41 cellular contexts compared by ENCODE assay signal in the genomic region with DNA sequence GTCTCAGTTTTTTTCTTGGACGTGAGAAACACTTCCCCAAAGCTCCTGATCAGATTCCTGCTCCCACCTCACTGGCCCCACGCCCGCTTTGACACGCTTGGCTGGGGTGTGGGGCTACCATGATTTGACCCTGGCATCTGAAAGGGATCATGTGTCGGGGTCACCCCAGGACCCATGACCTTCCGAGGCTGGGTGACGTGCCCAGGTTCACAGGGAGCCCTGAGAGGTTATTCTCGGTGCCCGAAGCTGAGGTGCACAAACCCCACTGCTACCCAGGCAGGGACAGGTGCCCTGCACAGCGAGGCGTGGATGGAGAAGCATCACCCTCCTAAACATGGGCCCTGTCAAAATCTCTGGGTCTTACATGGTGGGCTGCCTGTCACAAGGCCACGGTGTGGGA.
"Had no signal": no experiment of that assay in that cellular context is flagged by ENCODE, and none has a peak within 500 bp of the region (broad histone marks: within the 10 kb centered on the region; RNA-seq: fewer than 3 reads in every experiment).

No MANE protein-coding gene starts in this region.

- H3K36me3 Mint-ChIP-seq: activated naive CD4-positive, alpha-beta T cell treated with anti-CD3 and anti-CD28 coated beads, Interleukin-2, amount 10 ng/mL, durations not matched to agents 7 days and 5 days; activated naive CD4-positive, alpha-beta T cell treated with anti-CD3 and anti-CD28 coated beads, Interleukin-2, amount 50 U/mL, for 24 hours; activated naive CD4-positive, alpha-beta T cell treated with anti-CD3 and anti-CD28 coated beads, Interleukin-2, amount 50 U/mL, for 72 hours; activated naive CD8-positive, alpha-beta T cell; activated naive CD8-positive, alpha-beta T cell treated with anti-CD3 and anti-CD28 coated beads for 36 hours; activated naive CD8-positive, alpha-beta T cell treated with anti-CD3 and anti-CD28 coated beads, Interleukin-2, amount 10 ng/mL, durations not matched to agents 7 days and 5 days; brain had no signal

- H3K36me3 ChIP-seq: adrenal gland, ascending aorta, brain microvascular endothelial cell, breast epithelium, cardiac muscle cell had no signal

- H3K4me1 Mint-ChIP-seq: activated naive CD4-positive, alpha-beta T cell treated with anti-CD3 and anti-CD28 coated beads, Interleukin-2, amount 10 ng/mL, durations not matched to agents 7 days and 5 days; activated naive CD4-positive, alpha-beta T cell treated with anti-CD3 and anti-CD28 coated beads, Interleukin-2, amount 50 U/mL, for 24 hours; activated naive CD8-positive, alpha-beta T cell treated with anti-CD3 and anti-CD28 coated beads for 36 hours; activated naive CD8-positive, alpha-beta T cell treated with anti-CD3 and anti-CD28 coated beads, Interleukin-2, amount 50 U/mL, for 24 hours; activated T-helper 17 cell treated with anti-CD3 and anti-CD28 coated beads, Interleukin-2, amount 50 U/mL, for 72 hours; central memory CD8-positive, alpha-beta T cell had no signal

- H3K4me1 ChIP-seq: adrenal gland, ascending aorta, breast epithelium had no signal

- H3K4me3 ChIP-seq: adrenal gland, ascending aorta, body of pancreas, breast epithelium, cardiac muscle cell had no signal

- H3K4me3 Mint-ChIP-seq: activated naive CD4-positive, alpha-beta T cell treated with anti-CD3 and anti-CD28 coated beads for 36 hours; activated naive CD4-positive, alpha-beta T cell treated with anti-CD3 and anti-CD28 coated beads, Interleukin-2, amount 10 ng/mL, durations not matched to agents 7 days and 5 days; activated naive CD4-positive, alpha-beta T cell treated with anti-CD3 and anti-CD28 coated beads, Interleukin-2, amount 50 U/mL, for 24 hours; activated naive CD8-positive, alpha-beta T cell; activated naive CD8-positive, alpha-beta T cell treated with anti-CD3 and anti-CD28 coated beads for 36 hours; activated naive CD8-positive, alpha-beta T cell treated with anti-CD3 and anti-CD28 coated beads, Interleukin-2, amount 10 ng/mL, durations not matched to agents 7 days and 5 days; activated naive CD8-positive, alpha-beta T cell treated with anti-CD3 and anti-CD28 coated beads, Interleukin-2, amount 50 U/mL, for 24 hours; activated T-cell treated with anti-CD3 and anti-CD28 coated beads, Interleukin-2, amount 50 U/mL, for 24 hours; activated T-cell treated with anti-CD3 and anti-CD28 coated beads, Interleukin-2, amount 50 U/mL, for 4 hours; activated T-cell treated with anti-CD3 and anti-CD28 coated beads, Interleukin-2, amount 50 U/mL, for 72 hours; activated T-helper 1 cell treated with anti-CD3 and anti-CD28 coated beads, Interleukin-12 subunit alpha, Interleukin-12 subunit beta, Interleukin-2, Interleukin-4 antibody, amounts not matched to agents 30 ng/mL and 10 ng/mL and 1 ng/mL, durations not matched to agents 14 hours and 24 hours and 36 hours; activated T-helper 17 cell treated with anti-CD3 and anti-CD28 coated beads, Interleukin-2, amount 50 U/mL, for 72 hours; brain; central memory CD8-positive, alpha-beta T cell had no signal

- ATAC-seq: activated naive CD4-positive, alpha-beta T cell treated with anti-CD3 and anti-CD28 coated beads, Interleukin-2, amount 50 U/mL, for 72 hours; activated naive CD8-positive, alpha-beta T cell treated with anti-CD3 and anti-CD28 coated beads, Interleukin-2, amount 50 U/mL, for 24 hours; activated T-cell treated with anti-CD3 and anti-CD28 coated beads, Interleukin-2, amount 50 U/mL, for 4 hours; activated T-cell treated with anti-CD3 and anti-CD28 coated beads, Interleukin-2, amount 50 U/mL, for 72 hours; activated T-helper 17 cell treated with anti-CD3 and anti-CD28 coated beads, Interleukin-2, amount 50 U/mL, for 72 hours; body of pancreas had no signal

- H3K27ac Mint-ChIP-seq: activated naive CD4-positive, alpha-beta T cell treated with anti-CD3 and anti-CD28 coated beads for 36 hours; activated naive CD4-positive, alpha-beta T cell treated with anti-CD3 and anti-CD28 coated beads, Interleukin-2, amount 10 ng/mL, durations not matched to agents 7 days and 5 days; activated naive CD4-positive, alpha-beta T cell treated with anti-CD3 and anti-CD28 coated beads, Interleukin-2, amount 50 U/mL, for 24 hours; activated naive CD8-positive, alpha-beta T cell; activated naive CD8-positive, alpha-beta T cell treated with anti-CD3 and anti-CD28 coated beads for 36 hours; activated naive CD8-positive, alpha-beta T cell treated with anti-CD3 and anti-CD28 coated beads, Interleukin-2, amount 10 ng/mL, durations not matched to agents 7 days and 5 days; activated naive CD8-positive, alpha-beta T cell treated with anti-CD3 and anti-CD28 coated beads, Interleukin-2, amount 50 U/mL, for 24 hours; activated T-cell treated with anti-CD3 and anti-CD28 coated beads, Interleukin-2, amount 50 U/mL, for 24 hours; activated T-cell treated with anti-CD3 and anti-CD28 coated beads, Interleukin-2, amount 50 U/mL, for 72 hours; activated T-helper 1 cell treated with anti-CD3 and anti-CD28 coated beads, Interleukin-12 subunit alpha, Interleukin-12 subunit beta, Interleukin-2, Interleukin-4 antibody, amounts not matched to agents 30 ng/mL and 10 ng/mL and 1 ng/mL, durations not matched to agents 14 hours and 24 hours and 36 hours; activated T-helper 17 cell treated with anti-CD3 and anti-CD28 coated beads, Interleukin-2, amount 50 U/mL, for 72 hours; activated T-helper 2 cell treated with anti-CD3 and anti-CD28 coated beads, Interferon-gamma antibody, Interleukin-2, Interleukin-4, amounts not matched to agents 10 μg/mL and 5 μg/mL and 100 μg/mL, durations not matched to agents 14 hours and 24 hours and 36 hours had no signal

- DNase-seq: activated effector memory CD4-positive, alpha-beta T cell treated with anti-CD3 and anti-CD28 coated beads, Interleukin-2, amount 50 U/mL, for 16 hours; activated effector memory CD4-positive, alpha-beta T cell treated with Interleukin-2 at 50 U/mL for 16 hours; activated gamma-delta T cell; activated gamma-delta T cell treated with Interleukin-2 at 50 U/mL for 16 hours; activated naive CD4-positive, alpha-beta T cell; activated naive CD4-positive, alpha-beta T cell treated with anti-CD3 and anti-CD28 coated beads for 36 hours; activated naive CD4-positive, alpha-beta T cell treated with anti-CD3 and anti-CD28 coated beads, Interleukin-2, amount 10 ng/mL, durations not matched to agents 7 days and 5 days; activated naive CD4-positive, alpha-beta T cell treated with anti-CD3 and anti-CD28 coated beads, Interleukin-2, amount 50 U/mL, for 16 hours; activated naive CD4-positive, alpha-beta T cell treated with Interleukin-2 at 50 U/mL for 16 hours; activated naive CD8-positive, alpha-beta T cell treated with anti-CD3 and anti-CD28 coated beads for 36 hours; activated naive CD8-positive, alpha-beta T cell treated with anti-CD3 and anti-CD28 coated beads, Interleukin-2, amount 10 ng/mL, durations not matched to agents 7 days and 5 days; activated naive CD8-positive, alpha-beta T cell treated with anti-CD3 and anti-CD28 coated beads, Interleukin-2, amount 50 U/mL, for 24 hours; activated T-cell treated with anti-CD3 and anti-CD28 coated beads for 4 hours; activated T-cell treated with anti-CD3 and anti-CD28 coated beads, Interleukin-2, amount 50 U/mL, for 1 hour; activated T-cell treated with anti-CD3 and anti-CD28 coated beads, Interleukin-2, amount 50 U/mL, for 24 hours; activated T-cell treated with anti-CD3 and anti-CD28 coated beads, Interleukin-2, amount 50 U/mL, for 4 hours; activated T-cell treated with anti-CD3 and anti-CD28 coated beads, Interleukin-2, amount 50 U/mL, for 48 hours; activated T-cell treated with anti-CD3 and anti-CD28 coated beads, Interleukin-2, amount 50 U/mL, for 72 hours; adrenal gland; amniotic stem cell; amygdala; anterior cingulate cortex; aorta; body of pancreas; brain microvascular endothelial cell; caudate nucleus; central memory CD4-positive, alpha-beta T cell; cerebellar nuclear complex had no signal

- H3K27me3 ChIP-seq: adrenal gland, ascending aorta, body of pancreas, brain microvascular endothelial cell had no signal

- H3K27ac ChIP-seq: adrenal gland, ascending aorta, body of pancreas, brain microvascular endothelial cell, breast epithelium, cardiac muscle cell had no signal

- FAIRE-seq: astrocyte, bronchial epithelial cell had no signal

- H3K9me3 Mint-ChIP-seq: activated naive CD4-positive, alpha-beta T cell treated with anti-CD3 and anti-CD28 coated beads for 36 hours; activated naive CD4-positive, alpha-beta T cell treated with anti-CD3 and anti-CD28 coated beads, Interleukin-2, amount 10 ng/mL, durations not matched to agents 7 days and 5 days; activated naive CD4-positive, alpha-beta T cell treated with anti-CD3 and anti-CD28 coated beads, Interleukin-2, amount 50 U/mL, for 24 hours; activated naive CD4-positive, alpha-beta T cell treated with anti-CD3 and anti-CD28 coated beads, Interleukin-2, amount 50 U/mL, for 72 hours; activated naive CD8-positive, alpha-beta T cell treated with anti-CD3 and anti-CD28 coated beads for 36 hours; activated naive CD8-positive, alpha-beta T cell treated with anti-CD3 and anti-CD28 coated beads, Interleukin-2, amount 10 ng/mL, durations not matched to agents 7 days and 5 days; activated naive CD8-positive, alpha-beta T cell treated with anti-CD3 and anti-CD28 coated beads, Interleukin-2, amount 50 U/mL, for 24 hours; activated T-cell treated with anti-CD3 and anti-CD28 coated beads, Interleukin-2, amount 50 U/mL, for 24 hours; activated T-cell treated with anti-CD3 and anti-CD28 coated beads, Interleukin-2, amount 50 U/mL, for 4 hours; activated T-cell treated with anti-CD3 and anti-CD28 coated beads, Interleukin-2, amount 50 U/mL, for 72 hours; activated T-helper 1 cell treated with anti-CD3 and anti-CD28 coated beads, Interleukin-12 subunit alpha, Interleukin-12 subunit beta, Interleukin-2, Interleukin-4 antibody, amounts not matched to agents 30 ng/mL and 10 ng/mL and 1 ng/mL, durations not matched to agents 14 hours and 24 hours and 36 hours; activated T-helper 17 cell treated with anti-CD3 and anti-CD28 coated beads, Interleukin-2, amount 50 U/mL, for 72 hours; activated T-helper 2 cell treated with anti-CD3 and anti-CD28 coated beads, Interferon-gamma antibody, Interleukin-2, Interleukin-4, amounts not matched to agents 10 μg/mL and 5 μg/mL and 100 μg/mL, durations not matched to agents 14 hours and 24 hours and 36 hours; central memory CD8-positive, alpha-beta T cell had no signal

- H3K9me3 ChIP-seq: adrenal gland, ascending aorta, body of pancreas, breast epithelium had no signal
